In genomic region chr11:115471367-115471766, GRCh38 we compare ENCODE assay signal across 12 cellular contexts. TPM values are rescaled to one million over a fixed set of nuclear protein-coding genes. Genes with fewer than 3 reads are reported as not detected.
DNase-seq lines count a peak whose midpoint lies in the region; ATAC-seq, FAIRE-seq and TF ChIP-seq lines count a peak whose summit lies in the region.
"Had no signal": no experiment of that assay in that cellular context is flagged by ENCODE, and none has a peak within 500 bp of the region (broad histone marks: within the 10 kb centered on the region; RNA-seq: fewer than 3 reads in every experiment).

No MANE protein-coding gene starts in this region.

- DNase-seq in GM12892 (ENCODE audit: insufficient read length) (peak; percentile 2), NCI-H2029 (lab: John Stamatoyannopoulos, UW) (peak; percentile 46), left kidney (ENCODE audit: low read depth, low spot score) (peak; percentile 30), Kasumi-1 (lab: John Stamatoyannopoulos, UW) (no peak), hepatic stellate cell (ENCODE audit: low spot score) (no peak), posterior vena cava (ENCODE audit: low spot score) (no peak), foreskin fibroblast (no peak)
- DNase-seq: CD4-positive, alpha-beta memory T cell; heart right ventricle; NCI-H345 had no signal

- intact Hi-C loops in posterior vena cava (cut with DNase I) = no loop called here

- H3K4me3 ChIP-seq in foreskin fibroblast (ENCODE audit: low read depth in 1 of 2, low read length in 2 of 2) = no peak overlapping the region
- H3K4me3 ChIP-seq: heart right ventricle had no signal

- no peak for TF ChIP-seq CTCF in foreskin fibroblast (IDR thresholded peaks at IDR 0.05; ENCODE audit: low read depth, low read length)

- peak; percentile 61 for ATAC-seq in HG02571 (IDR thresholded peaks at IDR 0.05; ENCODE audit: unreplicated experiment)
- ATAC-seq: heart right ventricle had no signal

- no peak for TF ChIP-seq POLR2A in GM12892 (IDR thresholded peaks at IDR 0.05; ENCODE audit: low read depth, low read length)

- FAIRE-seq in GM12892 (lab: Jason Lieb, UNC) = peak; percentile 94
- FAIRE-seq: GM18507 had no signal

RNA-seq across cellular contexts. Expression of gene CADM1, which starts 32.8 kb away (rescaled TPM):
- 13.6 TPM for polyA plus RNA-seq in GM12892 (2012; ENCODE audit: missing spikeins)
- 1 to 10 TPM; 2.5 to 5.5 TPM for total RNA-seq in posterior vena cava

Comparison
In these comparisons a context has a peak if more than half of its experiments do, and no peak if none do; other contexts are left out.
1. DNase-seq: peak in GM12892 (single experiment), NCI-H2029 (single experiment) and left kidney (single experiment); none in Kasumi-1 (0 of 2), hepatic stellate cell (single experiment), posterior vena cava (single experiment) and foreskin fibroblast (0 of 2).